8 cellular contexts compared by ENCODE assay signal in genomic region chr7:149147072-149147729, GRCh38. TPM values are rescaled to one million over a fixed set of nuclear protein-coding genes. Genes with fewer than 3 reads are reported as not detected.
A peak's percentile ranks its signal among the peaks of the same experiment; 100 is the strongest.
DNase-seq lines count a peak whose midpoint lies in the region; ATAC-seq and TF ChIP-seq lines count a peak whose summit lies in the region.

TSS of gene ZNF398 (plus strand) at chr7:149147453. CDS start at chr7:149147743, 290 bp downstream.

- H4K20me1 ChIP-seq in DND-41 (ENCODE audit: insufficient read depth, low read length), result peaks cover 13% of the 10 kb centered on the region; the same call in 1 of the 2 replicates

- H3K4me1 ChIP-seq in DND-41 (ENCODE audit: insufficient read depth, low read length), result peaks cover 33% of the 10 kb centered on the region

- H3K4me1 Mint-ChIP-seq in IgD-negative memory B cell, result peaks cover 21 to 28% (median 24%) of the 10 kb centered on the region in 3 donors
- H3K4me1 Mint-ChIP-seq in activated T-helper 17 cell treated with anti-CD3 and anti-CD28 coated beads, Interleukin-2, amount 50 U/mL, for 72 hours, result peaks cover 18% of the 10 kb centered on the region
- H3K4me1 Mint-ChIP-seq in natural killer cell treated with Interleukin-12 subunit alpha and Interleukin-12 subunit beta and Interleukin-15 and Interleukin-18, amount 100 ng/mL, for 72 hours (ENCODE audit: low read depth in 2 of 2), result peaks cover 18 to 33% of the 10 kb centered on the region in 2 donors
- peaks cover 29% of the 10 kb centered on the region for H3K4me1 Mint-ChIP-seq in stimulated activated naive CD8-positive, alpha-beta T cell treated with anti-CD3 and anti-CD28 coated beads, Interleukin-15, amount 100 ng/mL, for 72 hours

- peak within 1 kb of the TSS; percentile 95 to 99 (median 98) for H3K4me3 Mint-ChIP-seq in IgD-negative memory B cell
- H3K4me3 Mint-ChIP-seq in activated T-helper 17 cell treated with anti-CD3 and anti-CD28 coated beads, Interleukin-2, amount 50 U/mL, for 72 hours, result peak within 1 kb of the TSS; percentile 93
- H3K4me3 Mint-ChIP-seq in natural killer cell treated with Interleukin-12 subunit alpha and Interleukin-12 subunit beta and Interleukin-15 and Interleukin-18, amount 100 ng/mL, for 72 hours, result peak within 1 kb of the TSS; percentile 94
- H3K4me3 Mint-ChIP-seq in stimulated activated naive CD8-positive, alpha-beta T cell treated with anti-CD3 and anti-CD28 coated beads, Interleukin-15, amount 100 ng/mL, for 72 hours, result peak within 1 kb of the TSS; percentile 83 to 95

- no peaks in the 10 kb centered on the region for H3K9me3 ChIP-seq in DND-41 (ENCODE audit: insufficient read depth, low read length, severe bottlenecking)

- no peaks in the 10 kb centered on the region for H3K27me3 ChIP-seq in DND-41 (ENCODE audit: insufficient read depth, low read length, poor library complexity)

- H3K4me2 ChIP-seq in DND-41 (ENCODE audit: insufficient read depth, low read length), result peak within 1 kb of the TSS; percentile 97

- H2AFZ ChIP-seq in DND-41 (ENCODE audit: low read depth, low read length), result peak within 1 kb of the TSS; percentile 94

- peak within 1 kb of the TSS; percentile 73 for H3K9ac ChIP-seq in DND-41 (ENCODE audit: low read depth, low read length)

- no peaks in the 10 kb centered on the region for H3K36me3 Mint-ChIP-seq in IgD-negative memory B cell
- peaks cover 12% of the 10 kb centered on the region for H3K36me3 Mint-ChIP-seq in activated T-helper 17 cell treated with anti-CD3 and anti-CD28 coated beads, Interleukin-2, amount 50 U/mL, for 72 hours (ENCODE audit: low read depth)
- H3K36me3 Mint-ChIP-seq in natural killer cell treated with Interleukin-12 subunit alpha and Interleukin-12 subunit beta and Interleukin-15 and Interleukin-18, amount 100 ng/mL, for 72 hours, result no peaks in the 10 kb centered on the region

- peaks cover 64% of the 10 kb centered on the region for H3K79me2 ChIP-seq in DND-41 (ENCODE audit: insufficient read depth, low read length)

- no peaks in the 10 kb centered on the region for H3K9me3 Mint-ChIP-seq in IgD-negative memory B cell
- H3K9me3 Mint-ChIP-seq in activated T-helper 17 cell treated with anti-CD3 and anti-CD28 coated beads, Interleukin-2, amount 50 U/mL, for 72 hours, result no peaks in the 10 kb centered on the region
- no peaks in the 10 kb centered on the region for H3K9me3 Mint-ChIP-seq in natural killer cell treated with Interleukin-12 subunit alpha and Interleukin-12 subunit beta and Interleukin-15 and Interleukin-18, amount 100 ng/mL, for 72 hours
- no peaks in the 10 kb centered on the region for H3K9me3 Mint-ChIP-seq in stimulated activated naive CD8-positive, alpha-beta T cell treated with anti-CD3 and anti-CD28 coated beads, Interleukin-15, amount 100 ng/mL, for 72 hours

- TF ChIP-seq CTCF in DND-41 (IDR thresholded peaks at IDR 0.05; ENCODE audit: borderline replicate concordance, extremely low read depth, low read length, poor library complexity, severe bottlenecking) (peak; percentile 82), fibroblast of mammary gland (conservative IDR thresholded peaks at IDR 0.05; ENCODE audit: control insufficient read depth, insufficient read depth, low read depth, low read length) (no peak)

- peaks cover 5% of the 10 kb centered on the region; the same call in 1 of the 2 replicates for H3K36me3 ChIP-seq in DND-41 (ENCODE audit: insufficient read depth, low read length)

- DNase-seq in DND-41, result peak; percentile 83
- DNase-seq in RPMI8226, result peak; percentile 93
- DNase-seq in fibroblast of mammary gland (ENCODE audit: low read depth), result peak; percentile 70
- DNase-seq in natural killer cell treated with Interleukin-12 subunit alpha and Interleukin-12 subunit beta and Interleukin-15 and Interleukin-18, amount 100 ng/mL, for 72 hours (ENCODE audit: low spot score), result peak; percentile 86
- peak; percentile 79 to 83 for DNase-seq in stimulated activated naive CD8-positive, alpha-beta T cell treated with anti-CD3 and anti-CD28 coated beads, Interleukin-15, amount 100 ng/mL, for 72 hours

- peak; percentile 80 for ATAC-seq in DND-41 (ENCODE audit: insufficient read depth, low read depth)
- peak; percentile 69 for ATAC-seq in GM21529 (IDR thresholded peaks at IDR 0.05; ENCODE audit: unreplicated experiment)
- peak; percentile 79 for ATAC-seq in activated T-helper 17 cell treated with anti-CD3 and anti-CD28 coated beads, Interleukin-2, amount 50 U/mL, for 72 hours (replicated peaks)
- peak; percentile 91 to 92 for ATAC-seq in natural killer cell treated with Interleukin-12 subunit alpha and Interleukin-12 subunit beta and Interleukin-15 and Interleukin-18, amount 100 ng/mL, for 72 hours
- ATAC-seq in stimulated activated naive CD8-positive, alpha-beta T cell treated with anti-CD3 and anti-CD28 coated beads, Interleukin-15, amount 100 ng/mL, for 72 hours, result peak; percentile 89

- H3K27ac ChIP-seq in DND-41 (ENCODE audit: low read length), result peak within 1 kb of the TSS; percentile 93

- peak within 1 kb of the TSS; percentile 90 to 98 (median 97) for H3K27ac Mint-ChIP-seq in IgD-negative memory B cell
- peak within 1 kb of the TSS; percentile 96 for H3K27ac Mint-ChIP-seq in activated T-helper 17 cell treated with anti-CD3 and anti-CD28 coated beads, Interleukin-2, amount 50 U/mL, for 72 hours
- peak within 1 kb of the TSS; percentile 88 to 90 for H3K27ac Mint-ChIP-seq in natural killer cell treated with Interleukin-12 subunit alpha and Interleukin-12 subunit beta and Interleukin-15 and Interleukin-18, amount 100 ng/mL, for 72 hours
- peak within 1 kb of the TSS; percentile 96 to 97 for H3K27ac Mint-ChIP-seq in stimulated activated naive CD8-positive, alpha-beta T cell treated with anti-CD3 and anti-CD28 coated beads, Interleukin-15, amount 100 ng/mL, for 72 hours

- peak within 1 kb of the TSS; percentile 61 to 80 for H3K4me3 ChIP-seq in DND-41 (ENCODE audit: low read depth in 1 of 2, low read length in 2 of 2)
- H3K4me3 ChIP-seq in fibroblast of mammary gland (ENCODE audit: control insufficient read depth, low read depth, low read length), result peak within 1 kb of the TSS; percentile 82

- no peaks in the 10 kb centered on the region for H3K27me3 Mint-ChIP-seq in IgD-negative memory B cell
- no peaks in the 10 kb centered on the region for H3K27me3 Mint-ChIP-seq in activated T-helper 17 cell treated with anti-CD3 and anti-CD28 coated beads, Interleukin-2, amount 50 U/mL, for 72 hours
- H3K27me3 Mint-ChIP-seq in natural killer cell treated with Interleukin-12 subunit alpha and Interleukin-12 subunit beta and Interleukin-15 and Interleukin-18, amount 100 ng/mL, for 72 hours, result no peaks in the 10 kb centered on the region
- H3K27me3 Mint-ChIP-seq in stimulated activated naive CD8-positive, alpha-beta T cell treated with anti-CD3 and anti-CD28 coated beads, Interleukin-15, amount 100 ng/mL, for 72 hours, result no peaks in the 10 kb centered on the region

RNA-seq across cellular contexts. Expression of gene ZNF398, which starts in this region (rescaled TPM):
- 13.2 TPM for polyA plus RNA-seq in IgD-negative memory B cell
- 10 to 100 TPM; 11.3 to 13.8 TPM for total RNA-seq in activated T-helper 17 cell treated with anti-CD3 and anti-CD28 coated beads, Interleukin-2, amount 50 U/mL, for 72 hours
- total RNA-seq in natural killer cell treated with Interleukin-12 subunit alpha and Interleukin-12 subunit beta and Interleukin-15 and Interleukin-18, amount 100 ng/mL, for 72 hours, result 10 to 100 TPM; 17.9 to 20.0 TPM

Comparison
In these comparisons a context has a peak if more than half of its experiments do, and no peak if none do; other contexts are left out.
1. Peak in every context shown above with its lines: DNase-seq, ATAC-seq, H3K4me3 ChIP-seq and H3K27ac ChIP-seq.